In the genomic region with DNA sequence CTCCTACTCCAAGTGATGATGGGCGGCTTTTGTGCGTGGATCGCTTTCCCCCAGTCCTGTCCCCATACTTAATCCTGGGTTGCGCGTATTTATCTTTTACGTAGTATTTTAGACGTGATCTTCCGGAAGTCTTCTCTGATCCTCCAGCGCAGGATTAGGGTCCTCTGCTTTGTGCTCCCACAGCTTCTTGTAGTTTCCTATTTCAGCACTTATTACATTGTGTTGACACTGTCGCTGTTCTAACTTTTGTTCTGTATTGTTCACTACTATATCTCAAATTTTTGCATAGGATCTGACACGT, we compare ENCODE assay signal across 8 cellular contexts. TPM values are rescaled to one million over a fixed set of nuclear protein-coding genes. Genes with fewer than 3 reads are reported as not detected.
DNase-seq lines count a peak whose midpoint lies in the region; ATAC-seq and TF ChIP-seq lines count a peak whose summit lies in the region.

No MANE protein-coding gene starts in this region.

- H3K27ac ChIP-seq in left ventricle myocardium inferior (replicated peaks) (peak overlapping the region; percentile 90), ascending aorta (peak overlapping the region; percentile 79 to 83), lower lobe of right lung (peak overlapping the region; percentile 89)

- TF ChIP-seq CTCF in left ventricle myocardium inferior (IDR thresholded peaks at IDR 0.05; ENCODE audit: borderline replicate concordance) (no peak), ascending aorta (IDR thresholded peaks at IDR 0.05) (no peak), lower lobe of right lung (IDR thresholded peaks at IDR 0.05) (no peak)

- H3K4me1 ChIP-seq in left ventricle myocardium inferior (peaks cover 54% of the 10 kb centered on the region), ascending aorta (peaks cover 12 to 14% of the 10 kb centered on the region in 2 donors), lower lobe of right lung (peaks cover 38% of the 10 kb centered on the region)

- intact Hi-C loops in left ventricle myocardium inferior (cut with micrococcal nuclease) (loop anchor here (10.0 kb wide), 1 partner anchor 103 kb away; a partner anchor contains a TSS), left ventricle myocardium superior (cut with micrococcal nuclease) (no loop called here), ascending aorta (cut with DNase I) (loop anchor here (5.0 to 10.0 kb wide), 2 partner anchors 44 to 403 kb away; a partner anchor contains a TSS), lower lobe of right lung (cut with DNase I) (no loop called here)

- DNase-seq in left ventricle myocardium inferior (no peak), left ventricle myocardium superior (no peak), ascending aorta (ENCODE audit: low spot score in 2 of 2) (no peak), lower lobe of right lung (no peak), mucosa of gallbladder (ENCODE audit: low spot score) (no peak)
- no peak for DNase-seq in stimulated activated CD4-positive, alpha-beta T cell treated with anti-CD3 and anti-CD28 coated beads, Interleukin-1b, Interleukin-23, amount 100 ng/mL, for 48 hours

- ATAC-seq in left ventricle myocardium superior = no peak
- ATAC-seq in lower lobe of right lung = no peak
- no peak for ATAC-seq in HG02798 (IDR thresholded peaks at IDR 0.05; ENCODE audit: poor library complexity, unreplicated experiment)
- ATAC-seq in GM21619 (IDR thresholded peaks at IDR 0.05; ENCODE audit: unreplicated experiment) = no peak

- H3K9me3 ChIP-seq in left ventricle myocardium inferior (replicated peaks) = no peaks in the 10 kb centered on the region
- H3K9me3 ChIP-seq in ascending aorta = no peaks in the 10 kb centered on the region
- H3K9me3 ChIP-seq in lower lobe of right lung = no peaks in the 10 kb centered on the region

- H3K36me3 ChIP-seq in left ventricle myocardium inferior = peaks cover 71% of the 10 kb centered on the region
- peaks cover 40 to 62% of the 10 kb centered on the region in 2 donors for H3K36me3 ChIP-seq in ascending aorta
- H3K36me3 ChIP-seq in lower lobe of right lung = peaks cover 70% of the 10 kb centered on the region

- H3K27me3 ChIP-seq in left ventricle myocardium inferior (ENCODE audit: low read depth) (no peaks in the 10 kb centered on the region), ascending aorta (no peaks in the 10 kb centered on the region), lower lobe of right lung (ENCODE audit: low read depth) (no peaks in the 10 kb centered on the region)

- peak overlapping the region; percentile 87 for H3K4me3 ChIP-seq in left ventricle myocardium inferior
- H3K4me3 ChIP-seq in ascending aorta = peak overlapping the region; percentile 88 to 90
- H3K4me3 ChIP-seq in lower lobe of right lung = peak overlapping the region; percentile 97

RNA-seq across cellular contexts. Expression of a gene that starts 0.5 kb away (rescaled TPM):
- 72.0 TPM for total RNA-seq in left ventricle myocardium inferior
- total RNA-seq in left ventricle myocardium superior = 73.7 TPM
- 130 TPM for total RNA-seq in ascending aorta
- total RNA-seq in lower lobe of right lung = 78.5 TPM
- 72.1 TPM for total RNA-seq in mucosa of gallbladder

RNA-seq across cellular contexts. Expression of a gene that starts 0.7 kb away (rescaled TPM):
- total RNA-seq in left ventricle myocardium inferior = 142 TPM
- total RNA-seq in left ventricle myocardium superior = 161 TPM
- 122 TPM for total RNA-seq in ascending aorta
- total RNA-seq in lower lobe of right lung = 53.3 TPM
- 73.0 TPM for total RNA-seq in mucosa of gallbladder

RNA-seq across cellular contexts. Expression of a gene that starts 8.8 kb away (rescaled TPM):
- total RNA-seq in left ventricle myocardium inferior = 2.6 TPM
- total RNA-seq in left ventricle myocardium superior = 3.2 TPM
- 87.7 TPM for total RNA-seq in ascending aorta
- 12.3 TPM for total RNA-seq in lower lobe of right lung
- total RNA-seq in mucosa of gallbladder = 20.6 TPM

RNA-seq across cellular contexts. Expression of a gene that starts 15.1 kb away (rescaled TPM):
- total RNA-seq in left ventricle myocardium inferior = 26.2 TPM
- total RNA-seq in left ventricle myocardium superior = 31.0 TPM
- 122 TPM for total RNA-seq in ascending aorta
- total RNA-seq in lower lobe of right lung = 165 TPM
- 104 TPM for total RNA-seq in mucosa of gallbladder

RNA-seq across cellular contexts. Expression of a gene that starts 16.6 kb away (rescaled TPM):
- total RNA-seq in left ventricle myocardium inferior = 11.4 TPM
- total RNA-seq in left ventricle myocardium superior = 12.1 TPM
- total RNA-seq in ascending aorta = 10.1 TPM
- 22.4 TPM for total RNA-seq in lower lobe of right lung
- 22.1 TPM for total RNA-seq in mucosa of gallbladder

Comparison
In these comparisons a context has a peak if more than half of its experiments do, and no peak if none do; other contexts are left out.
1. intact Hi-C loops: an anchor here in left ventricle myocardium inferior (10.0 kb wide) and ascending aorta (5.0 to 10.0 kb wide); none called in left ventricle myocardium superior and lower lobe of right lung.